In the genomic region with DNA sequence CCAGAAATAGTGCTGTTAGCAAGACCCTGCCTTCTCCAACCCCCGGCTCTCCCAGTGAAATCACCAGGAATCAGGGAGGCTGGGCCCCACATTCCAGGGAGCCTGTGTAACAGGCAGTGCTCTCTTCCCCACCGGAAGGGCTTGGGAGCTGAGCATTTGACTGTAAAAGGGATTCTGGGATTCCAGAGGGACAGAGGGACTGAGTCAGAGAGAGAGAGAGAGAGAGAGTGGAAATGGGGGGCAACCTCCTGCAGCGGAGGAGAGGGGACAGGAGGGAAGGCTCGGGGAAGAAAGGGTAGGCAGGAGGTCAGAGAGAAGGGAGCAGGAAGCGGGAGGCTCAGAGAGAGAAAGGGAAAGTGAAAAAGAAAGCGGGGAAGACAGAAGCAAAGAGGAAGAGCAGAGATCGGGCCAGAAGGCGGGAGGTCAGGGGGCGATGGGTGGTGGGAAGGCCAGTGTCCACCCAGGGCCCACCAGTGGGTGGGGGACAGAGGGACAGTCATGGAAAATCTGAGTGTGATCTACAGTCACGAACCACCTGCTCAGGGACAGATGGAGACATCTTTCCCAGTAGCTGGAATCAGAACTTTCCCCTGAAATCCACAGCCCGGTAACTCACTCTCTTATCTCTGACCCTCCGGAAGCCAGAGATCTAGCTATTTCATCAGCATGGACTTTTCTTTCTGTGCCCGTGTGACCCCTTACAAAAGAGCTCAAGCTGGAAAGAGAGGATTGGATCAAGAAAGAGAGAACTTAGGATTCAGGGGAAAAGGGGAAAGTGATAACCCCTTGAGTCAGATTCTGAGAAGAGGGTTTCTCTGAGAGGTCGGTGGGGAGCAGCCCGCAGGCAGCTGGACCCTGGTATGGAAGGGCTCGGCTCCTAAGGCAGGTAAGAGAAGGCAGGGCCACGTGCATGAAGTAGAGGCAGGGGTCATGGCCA, we compare ENCODE assay signal across 1 cellular context.
TF ChIP-seq lines count a peak whose summit lies in the region.

No MANE protein-coding gene starts in this region.

TF ChIP-seq in HepG2, 621 proteins besides CTCF, POLR2A, EP300 and RAD21 (continued from another document and continues in another):
- TF ChIP-seq, protein P1, sequence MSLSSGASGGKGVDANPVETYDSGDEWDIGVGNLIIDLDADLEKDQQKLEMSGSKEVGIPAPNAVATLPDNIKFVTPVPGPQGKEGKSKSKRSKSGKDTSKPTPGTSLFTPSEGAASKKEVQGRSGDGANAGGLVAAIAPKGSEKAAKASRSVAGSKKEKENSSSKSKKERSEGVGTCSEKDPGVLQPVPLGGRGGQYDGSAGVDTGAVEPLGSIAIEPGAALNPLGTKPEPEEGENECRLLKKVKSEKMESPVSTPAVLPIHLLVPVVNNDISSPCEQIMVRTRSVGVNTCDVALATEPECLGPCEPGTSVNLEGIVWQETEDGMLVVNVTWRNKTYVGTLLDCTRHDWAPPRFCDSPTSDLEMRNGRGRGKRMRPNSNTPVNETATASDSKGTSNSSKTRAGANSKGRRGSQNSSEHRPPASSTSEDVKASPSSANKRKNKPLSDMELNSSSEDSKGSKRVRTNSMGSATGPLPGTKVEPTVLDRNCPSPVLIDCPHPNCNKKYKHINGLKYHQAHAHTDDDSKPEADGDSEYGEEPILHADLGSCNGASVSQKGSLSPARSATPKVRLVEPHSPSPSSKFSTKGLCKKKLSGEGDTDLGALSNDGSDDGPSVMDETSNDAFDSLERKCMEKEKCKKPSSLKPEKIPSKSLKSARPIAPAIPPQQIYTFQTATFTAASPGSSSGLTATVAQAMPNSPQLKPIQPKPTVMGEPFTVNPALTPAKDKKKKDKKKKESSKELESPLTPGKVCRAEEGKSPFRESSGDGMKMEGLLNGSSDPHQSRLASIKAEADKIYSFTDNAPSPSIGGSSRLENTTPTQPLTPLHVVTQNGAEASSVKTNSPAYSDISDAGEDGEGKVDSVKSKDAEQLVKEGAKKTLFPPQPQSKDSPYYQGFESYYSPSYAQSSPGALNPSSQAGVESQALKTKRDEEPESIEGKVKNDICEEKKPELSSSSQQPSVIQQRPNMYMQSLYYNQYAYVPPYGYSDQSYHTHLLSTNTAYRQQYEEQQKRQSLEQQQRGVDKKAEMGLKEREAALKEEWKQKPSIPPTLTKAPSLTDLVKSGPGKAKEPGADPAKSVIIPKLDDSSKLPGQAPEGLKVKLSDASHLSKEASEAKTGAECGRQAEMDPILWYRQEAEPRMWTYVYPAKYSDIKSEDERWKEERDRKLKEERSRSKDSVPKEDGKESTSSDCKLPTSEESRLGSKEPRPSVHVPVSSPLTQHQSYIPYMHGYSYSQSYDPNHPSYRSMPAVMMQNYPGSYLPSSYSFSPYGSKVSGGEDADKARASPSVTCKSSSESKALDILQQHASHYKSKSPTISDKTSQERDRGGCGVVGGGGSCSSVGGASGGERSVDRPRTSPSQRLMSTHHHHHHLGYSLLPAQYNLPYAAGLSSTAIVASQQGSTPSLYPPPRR (CRISPR knock-in tag; IDR thresholded peaks at IDR 0.05; ENCODE audit: borderline replicate concordance), result peak; percentile 41; the same call in 1 of the 2 replicates
- TF ChIP-seq RFX3 (CRISPR knock-in tag; IDR thresholded peaks at IDR 0.05) (no peak), ATRX (CRISPR knock-in tag; IDR thresholded peaks at IDR 0.05; ENCODE audit: borderline replicate concordance) (no peak), HDAC1 (CRISPR knock-in tag; IDR thresholded peaks at IDR 0.05) (peak; percentile 52), CCAR2 (optimal IDR thresholded peaks at IDR 0.05; ENCODE audit: low read depth, low read length) (no peak), SMARCC2 (IDR thresholded peaks at IDR 0.05) (no peak), ZNF720 (CRISPR knock-in tag; IDR thresholded peaks at IDR 0.05) (no peak), PTBP1 (IDR thresholded peaks at IDR 0.05; ENCODE audit: low read depth, low read length, poor library complexity, severe bottlenecking) (no peak), ONECUT2 (CRISPR knock-in tag; IDR thresholded peaks at IDR 0.05) (no peak), SRSF9 (IDR thresholded peaks at IDR 0.05; ENCODE audit: borderline replicate concordance, insufficient read depth, low read depth, low read length, poor library complexity, severe bottlenecking) (no peak), ZNF138 (CRISPR knock-in tag; IDR thresholded peaks at IDR 0.05; ENCODE audit: low read depth) (no peak), ZNF263 (CRISPR knock-in tag; IDR thresholded peaks at IDR 0.05) (peak; percentile 79), SAFB2 (CRISPR knock-in tag; IDR thresholded peaks at IDR 0.05; ENCODE audit: borderline replicate concordance, low read depth) (no peak), TSC22D2 (CRISPR knock-in tag; IDR thresholded peaks at IDR 0.05; ENCODE audit: borderline replicate concordance) (no peak), KLF13 (CRISPR knock-in tag; IDR thresholded peaks at IDR 0.05) (no peak), ZNF713 (CRISPR knock-in tag; IDR thresholded peaks at IDR 0.05) (no peak), FOXM1 (CRISPR knock-in tag; IDR thresholded peaks at IDR 0.05) (no peak), BRCA1 (CRISPR knock-in tag; IDR thresholded peaks at IDR 0.05) (no peak), YEATS4 (CRISPR knock-in tag; IDR thresholded peaks at IDR 0.05; ENCODE audit: borderline replicate concordance) (peak; percentile 37; the same call in 1 of the 2 replicates), YY1 (IDR thresholded peaks at IDR 0.05; ENCODE audit: insufficient read depth, insufficient replicate concordance, low read depth, low read length) (peak; percentile 18), RXRB (CRISPR knock-in tag; IDR thresholded peaks at IDR 0.05; ENCODE audit: borderline replicate concordance) (peak; percentile 80), CAMTA2 (CRISPR knock-in tag; IDR thresholded peaks at IDR 0.05; ENCODE audit: borderline replicate concordance) (no peak), ZNF672 (CRISPR knock-in tag; IDR thresholded peaks at IDR 0.05) (no peak), SIN3A (IDR thresholded peaks at IDR 0.05; ENCODE audit: borderline replicate concordance, low read depth, low read length) (no peak), MLLT10 (CRISPR knock-in tag; IDR thresholded peaks at IDR 0.05) (no peak), ZBTB1 (CRISPR knock-in tag; IDR thresholded peaks at IDR 0.05; ENCODE audit: borderline replicate concordance) (no peak), STAT5B (CRISPR knock-in tag; IDR thresholded peaks at IDR 0.05) (no peak), ZSCAN20 (CRISPR knock-in tag; IDR thresholded peaks at IDR 0.05; ENCODE audit: borderline replicate concordance) (no peak), KDM5B (CRISPR knock-in tag; IDR thresholded peaks at IDR 0.05; ENCODE audit: borderline replicate concordance) (no peak), FOXK1 (CRISPR knock-in tag; IDR thresholded peaks at IDR 0.05; ENCODE audit: borderline replicate concordance, low read depth) (no peak), KLF6 (CRISPR knock-in tag; IDR thresholded peaks at IDR 0.05) (no peak), ZBTB8A (CRISPR knock-in tag; IDR thresholded peaks at IDR 0.05; ENCODE audit: borderline replicate concordance, low read depth) (no peak)
- TF ChIP-seq, protein P2, sequence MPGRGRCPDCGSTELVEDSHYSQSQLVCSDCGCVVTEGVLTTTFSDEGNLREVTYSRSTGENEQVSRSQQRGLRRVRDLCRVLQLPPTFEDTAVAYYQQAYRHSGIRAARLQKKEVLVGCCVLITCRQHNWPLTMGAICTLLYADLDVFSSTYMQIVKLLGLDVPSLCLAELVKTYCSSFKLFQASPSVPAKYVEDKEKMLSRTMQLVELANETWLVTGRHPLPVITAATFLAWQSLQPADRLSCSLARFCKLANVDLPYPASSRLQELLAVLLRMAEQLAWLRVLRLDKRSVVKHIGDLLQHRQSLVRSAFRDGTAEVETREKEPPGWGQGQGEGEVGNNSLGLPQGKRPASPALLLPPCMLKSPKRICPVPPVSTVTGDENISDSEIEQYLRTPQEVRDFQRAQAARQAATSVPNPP (CRISPR knock-in tag; IDR thresholded peaks at IDR 0.05), result no peak
- TF ChIP-seq, protein P3, sequence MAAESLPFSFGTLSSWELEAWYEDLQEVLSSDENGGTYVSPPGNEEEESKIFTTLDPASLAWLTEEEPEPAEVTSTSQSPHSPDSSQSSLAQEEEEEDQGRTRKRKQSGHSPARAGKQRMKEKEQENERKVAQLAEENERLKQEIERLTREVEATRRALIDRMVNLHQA (CRISPR knock-in tag; IDR thresholded peaks at IDR 0.05), result no peak
- TF ChIP-seq, protein P4, sequence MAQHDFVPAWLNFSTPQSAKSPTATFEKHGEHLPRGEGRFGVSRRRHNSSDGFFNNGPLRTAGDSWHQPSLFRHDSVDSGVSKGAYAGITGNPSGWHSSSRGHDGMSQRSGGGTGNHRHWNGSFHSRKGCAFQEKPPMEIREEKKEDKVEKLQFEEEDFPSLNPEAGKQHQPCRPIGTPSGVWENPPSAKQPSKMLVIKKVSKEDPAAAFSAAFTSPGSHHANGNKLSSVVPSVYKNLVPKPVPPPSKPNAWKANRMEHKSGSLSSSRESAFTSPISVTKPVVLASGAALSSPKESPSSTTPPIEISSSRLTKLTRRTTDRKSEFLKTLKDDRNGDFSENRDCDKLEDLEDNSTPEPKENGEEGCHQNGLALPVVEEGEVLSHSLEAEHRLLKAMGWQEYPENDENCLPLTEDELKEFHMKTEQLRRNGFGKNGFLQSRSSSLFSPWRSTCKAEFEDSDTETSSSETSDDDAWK (CRISPR knock-in tag; IDR thresholded peaks at IDR 0.05), result no peak
- TF ChIP-seq, protein P5, sequence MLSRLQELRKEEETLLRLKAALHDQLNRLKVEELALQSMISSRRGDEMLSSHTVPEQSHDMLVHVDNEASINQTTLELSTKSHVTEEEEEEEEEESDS (CRISPR knock-in tag; IDR thresholded peaks at IDR 0.05; ENCODE audit: borderline replicate concordance), result no peak
- TF ChIP-seq, protein P6, sequence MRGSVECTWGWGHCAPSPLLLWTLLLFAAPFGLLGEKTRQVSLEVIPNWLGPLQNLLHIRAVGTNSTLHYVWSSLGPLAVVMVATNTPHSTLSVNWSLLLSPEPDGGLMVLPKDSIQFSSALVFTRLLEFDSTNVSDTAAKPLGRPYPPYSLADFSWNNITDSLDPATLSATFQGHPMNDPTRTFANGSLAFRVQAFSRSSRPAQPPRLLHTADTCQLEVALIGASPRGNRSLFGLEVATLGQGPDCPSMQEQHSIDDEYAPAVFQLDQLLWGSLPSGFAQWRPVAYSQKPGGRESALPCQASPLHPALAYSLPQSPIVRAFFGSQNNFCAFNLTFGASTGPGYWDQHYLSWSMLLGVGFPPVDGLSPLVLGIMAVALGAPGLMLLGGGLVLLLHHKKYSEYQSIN (CRISPR knock-in tag; IDR thresholded peaks at IDR 0.05; ENCODE audit: borderline replicate concordance), result no peak
- TF ChIP-seq, protein P7, sequence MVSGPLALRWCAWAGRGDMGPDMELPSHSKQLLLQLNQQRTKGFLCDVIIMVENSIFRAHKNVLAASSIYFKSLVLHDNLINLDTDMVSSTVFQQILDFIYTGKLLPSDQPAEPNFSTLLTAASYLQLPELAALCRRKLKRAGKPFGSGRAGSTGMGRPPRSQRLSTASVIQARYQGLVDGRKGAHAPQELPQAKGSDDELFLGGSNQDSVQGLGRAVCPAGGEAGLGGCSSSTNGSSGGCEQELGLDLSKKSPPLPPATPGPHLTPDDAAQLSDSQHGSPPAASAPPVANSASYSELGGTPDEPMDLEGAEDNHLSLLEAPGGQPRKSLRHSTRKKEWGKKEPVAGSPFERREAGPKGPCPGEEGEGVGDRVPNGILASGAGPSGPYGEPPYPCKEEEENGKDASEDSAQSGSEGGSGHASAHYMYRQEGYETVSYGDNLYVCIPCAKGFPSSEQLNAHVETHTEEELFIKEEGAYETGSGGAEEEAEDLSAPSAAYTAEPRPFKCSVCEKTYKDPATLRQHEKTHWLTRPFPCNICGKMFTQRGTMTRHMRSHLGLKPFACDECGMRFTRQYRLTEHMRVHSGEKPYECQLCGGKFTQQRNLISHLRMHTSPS (CRISPR knock-in tag; IDR thresholded peaks at IDR 0.05; ENCODE audit: low read depth), result no peak
- TF ChIP-seq, protein P8, sequence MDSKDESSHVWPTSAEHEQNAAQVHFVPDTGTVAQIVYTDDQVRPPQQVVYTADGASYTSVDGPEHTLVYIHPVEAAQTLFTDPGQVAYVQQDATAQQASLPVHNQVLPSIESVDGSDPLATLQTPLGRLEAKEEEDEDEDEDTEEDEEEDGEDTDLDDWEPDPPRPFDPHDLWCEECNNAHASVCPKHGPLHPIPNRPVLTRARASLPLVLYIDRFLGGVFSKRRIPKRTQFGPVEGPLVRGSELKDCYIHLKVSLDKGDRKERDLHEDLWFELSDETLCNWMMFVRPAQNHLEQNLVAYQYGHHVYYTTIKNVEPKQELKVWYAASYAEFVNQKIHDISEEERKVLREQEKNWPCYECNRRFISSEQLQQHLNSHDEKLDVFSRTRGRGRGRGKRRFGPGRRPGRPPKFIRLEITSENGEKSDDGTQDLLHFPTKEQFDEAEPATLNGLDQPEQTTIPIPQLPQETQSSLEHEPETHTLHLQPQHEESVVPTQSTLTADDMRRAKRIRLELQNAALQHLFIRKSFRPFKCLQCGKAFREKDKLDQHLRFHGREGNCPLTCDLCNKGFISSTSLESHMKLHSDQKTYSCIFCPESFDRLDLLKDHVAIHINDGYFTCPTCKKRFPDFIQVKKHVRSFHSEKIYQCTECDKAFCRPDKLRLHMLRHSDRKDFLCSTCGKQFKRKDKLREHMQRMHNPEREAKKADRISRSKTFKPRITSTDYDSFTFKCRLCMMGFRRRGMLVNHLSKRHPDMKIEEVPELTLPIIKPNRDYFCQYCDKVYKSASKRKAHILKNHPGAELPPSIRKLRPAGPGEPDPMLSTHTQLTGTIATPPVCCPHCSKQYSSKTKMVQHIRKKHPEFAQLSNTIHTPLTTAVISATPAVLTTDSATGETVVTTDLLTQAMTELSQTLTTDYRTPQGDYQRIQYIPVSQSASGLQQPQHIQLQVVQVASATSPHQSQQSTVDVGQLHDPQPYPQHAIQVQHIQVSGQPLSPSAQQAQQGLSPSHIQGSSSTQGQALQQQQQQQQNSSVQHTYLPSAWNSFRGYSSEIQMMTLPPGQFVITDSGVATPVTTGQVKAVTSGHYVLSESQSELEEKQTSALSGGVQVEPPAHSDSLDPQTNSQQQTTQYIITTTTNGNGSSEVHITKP (CRISPR knock-in tag; IDR thresholded peaks at IDR 0.05; ENCODE audit: low read depth), result no peak; the same call in 1 of the 2 replicates
- TF ChIP-seq, protein P9, sequence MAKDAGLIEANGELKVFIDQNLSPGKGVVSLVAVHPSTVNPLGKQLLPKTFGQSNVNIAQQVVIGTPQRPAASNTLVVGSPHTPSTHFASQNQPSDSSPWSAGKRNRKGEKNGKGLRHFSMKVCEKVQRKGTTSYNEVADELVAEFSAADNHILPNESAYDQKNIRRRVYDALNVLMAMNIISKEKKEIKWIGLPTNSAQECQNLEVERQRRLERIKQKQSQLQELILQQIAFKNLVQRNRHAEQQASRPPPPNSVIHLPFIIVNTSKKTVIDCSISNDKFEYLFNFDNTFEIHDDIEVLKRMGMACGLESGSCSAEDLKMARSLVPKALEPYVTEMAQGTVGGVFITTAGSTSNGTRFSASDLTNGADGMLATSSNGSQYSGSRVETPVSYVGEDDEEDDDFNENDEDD (CRISPR knock-in tag; IDR thresholded peaks at IDR 0.05; ENCODE audit: borderline replicate concordance), result no peak; the same call in 1 of the 2 replicates
- TF ChIP-seq, protein P10, sequence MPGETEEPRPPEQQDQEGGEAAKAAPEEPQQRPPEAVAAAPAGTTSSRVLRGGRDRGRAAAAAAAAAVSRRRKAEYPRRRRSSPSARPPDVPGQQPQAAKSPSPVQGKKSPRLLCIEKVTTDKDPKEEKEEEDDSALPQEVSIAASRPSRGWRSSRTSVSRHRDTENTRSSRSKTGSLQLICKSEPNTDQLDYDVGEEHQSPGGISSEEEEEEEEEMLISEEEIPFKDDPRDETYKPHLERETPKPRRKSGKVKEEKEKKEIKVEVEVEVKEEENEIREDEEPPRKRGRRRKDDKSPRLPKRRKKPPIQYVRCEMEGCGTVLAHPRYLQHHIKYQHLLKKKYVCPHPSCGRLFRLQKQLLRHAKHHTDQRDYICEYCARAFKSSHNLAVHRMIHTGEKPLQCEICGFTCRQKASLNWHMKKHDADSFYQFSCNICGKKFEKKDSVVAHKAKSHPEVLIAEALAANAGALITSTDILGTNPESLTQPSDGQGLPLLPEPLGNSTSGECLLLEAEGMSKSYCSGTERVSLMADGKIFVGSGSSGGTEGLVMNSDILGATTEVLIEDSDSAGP (CRISPR knock-in tag; IDR thresholded peaks at IDR 0.05; ENCODE audit: borderline replicate concordance), result peak; percentile 46
